Comparison of ENCODE assay signal across 8 cellular contexts in genomic region chr18:23135679-23136325, GRCh38. TPM values are rescaled to one million over a fixed set of nuclear protein-coding genes. Genes with fewer than 3 reads are reported as not detected.
DNase-seq lines count a peak whose midpoint lies in the region; ATAC-seq and TF ChIP-seq lines count a peak whose summit lies in the region.

No MANE protein-coding gene starts in this region.

- peaks cover 59% of the 10 kb centered on the region for H3K4me1 Mint-ChIP-seq in chondrocyte (ENCODE audit: low read depth)

- H3K4me3 ChIP-seq in GM12865 (ENCODE audit: low read depth, low read length) (peak overlapping the region; percentile 91), HFF-Myc (replicated peaks; ENCODE audit: low read depth, low read length) (peak overlapping the region; percentile 64), Panc1 (ENCODE audit: low read depth in 2 of 2, low read length in 2 of 2) (peak overlapping the region; percentile 69 to 91), right lobe of liver (peak overlapping the region; percentile 57 to 66 (median 60)), thymus (ENCODE audit: low read length) (peak overlapping the region; percentile 71)

- 0% methylated on average over 7 of the region's 112 CpGs for WGBS in right lobe of liver (ENCODE audit: insufficient coverage, low coverage, low lambda C conversion rate, missing lambda C conversion rate)
- WGBS in thymus: under 1% methylated on average over 112 of the region's 112 CpGs

- H3K4me1 ChIP-seq in Panc1 (ENCODE audit: control insufficient read depth, insufficient read depth, low read length) (peaks cover 57% of the 10 kb centered on the region), right lobe of liver (peaks cover 0 to 44% (median 14%) of the 10 kb centered on the region in 4 donors), thymus (ENCODE audit: control insufficient read depth, insufficient read depth, low read length) (peaks cover 15% of the 10 kb centered on the region)

- H3K9me3 ChIP-seq in Panc1 (ENCODE audit: control insufficient read depth, insufficient read depth, low read depth, low read length) (no peaks in the 10 kb centered on the region), right lobe of liver (no peaks in the 10 kb centered on the region), thymus (ENCODE audit: control insufficient read depth) (no peaks in the 10 kb centered on the region)

- CTCF ChIA-PET in Panc1 (lab: Charles Lee): interaction anchor here (1.9 kb wide), 1 partner anchor 104 kb away, joined by 4 read pairs; no protein-coding TSS in a partner anchor

- peak; percentile 53 for DNase-seq in GM12865 (ENCODE audit: low read depth)
- no peak for DNase-seq in HFF-Myc (ENCODE audit: extremely low read depth, low read depth)
- no peak for DNase-seq in Panc1 (ENCODE audit: low read depth, low spot score)
- no peak for DNase-seq in chondrocyte (ENCODE audit: low spot score)
- peak; percentile 55 to 68 (median 62) for DNase-seq in right lobe of liver
- DNase-seq in central memory CD4-positive, alpha-beta T cell: no peak
- DNase-seq in iPS-NIHi7 (ENCODE audit: extremely low spot score): no peak

- peak; percentile 16 for ATAC-seq in Panc1
- ATAC-seq in right lobe of liver: peak; percentile 1 to 42 (median 4)

- BruUV-seq in Panc1 (replicated peaks; lab: Mats Ljungman, UMichigan): no TSS peak

- H3K36me3 ChIP-seq in Panc1 (ENCODE audit: control insufficient read depth, insufficient read depth, low read length) (no peaks in the 10 kb centered on the region), right lobe of liver (no peaks in the 10 kb centered on the region), thymus (ENCODE audit: control insufficient read depth, insufficient read depth) (no peaks in the 10 kb centered on the region)

- H3K9me3 Mint-ChIP-seq in chondrocyte (ENCODE audit: low read depth): no peaks in the 10 kb centered on the region

- H3K4me3 Mint-ChIP-seq in chondrocyte (ENCODE audit: unreplicated experiment): peak overlapping the region; percentile 81

- H3K27me3 Mint-ChIP-seq in chondrocyte (ENCODE audit: low read depth): no peaks in the 10 kb centered on the region

- H3K27me3 ChIP-seq in Panc1 (ENCODE audit: control insufficient read depth, insufficient read depth, low read length) (no peaks in the 10 kb centered on the region), right lobe of liver (no peaks in the 10 kb centered on the region), thymus (ENCODE audit: control insufficient read depth, insufficient read depth) (peaks cover 50% of the 10 kb centered on the region)

- TF ChIP-seq CTCF in GM12865 (IDR thresholded peaks at IDR 0.05; ENCODE audit: insufficient read depth, low read depth, low read length, missing control alignments): no peak
- no peak for TF ChIP-seq CTCF in HFF-Myc (IDR thresholded peaks at IDR 0.05; ENCODE audit: low read depth, low read length, missing control alignments)
- TF ChIP-seq CTCF in Panc1 (IDR thresholded peaks at IDR 0.05): no peak
- no peak for TF ChIP-seq CTCF in chondrocyte (IDR thresholded peaks at IDR 0.05)
- TF ChIP-seq CTCF in right lobe of liver (IDR thresholded peaks at IDR 0.05): no peak

- no peak for TF ChIP-seq POLR2A in right lobe of liver (IDR thresholded peaks at IDR 0.05)

- intact Hi-C loops in Panc1 (cut with micrococcal nuclease; ENCODE audit: unreplicated experiment): loop anchor here (2.0 to 10.0 kb wide), 2 partner anchors 201 to 243 kb away; partner anchors contain the start of gene RBBP8
- intact Hi-C loops in right lobe of liver (cut with DNase I): loop anchor here (5.0 to 10.0 kb wide), 3 partner anchors 51 to 99 kb away; no protein-coding TSS in a partner anchor

- POLR2A ChIA-PET in Panc1 (lab: Charles Lee): interaction anchor here (0.6 kb wide), 1 partner anchor 30 kb away, joined by 8 read pairs; no protein-coding TSS in a partner anchor

- H3K27ac Mint-ChIP-seq in chondrocyte (ENCODE audit: unreplicated experiment): no peak overlapping the region

- H3K36me3 Mint-ChIP-seq in chondrocyte (ENCODE audit: low read depth): peaks cover 2% of the 10 kb centered on the region

- H3K27ac ChIP-seq in Panc1 (ENCODE audit: low read length): peak overlapping the region; percentile 92
- peak overlapping the region; percentile 88 to 92 (median 88) for H3K27ac ChIP-seq in right lobe of liver
- H3K27ac ChIP-seq in thymus (ENCODE audit: low read depth): peak overlapping the region; percentile 43

- in situ Hi-C loops in Panc1 (cut with HindIII; ENCODE audit: low pct_unique_long_range_greater_than_20kb, low sequenced_read_pairs): no loop called here

RNA-seq across cellular contexts. Expression of gene CABLES1, which starts 0.5 kb away (rescaled TPM):
- total RNA-seq in Panc1 (2021; ENCODE audit: unreplicated experiment): 66.4 TPM
- 43.4 TPM for polyA plus RNA-seq in Panc1 (2012; ENCODE audit: insufficient read length)
- 26.2 to 46.3 TPM (median 29.3 TPM) in 3 replicates for total RNA-seq in chondrocyte
- 10 to 100 TPM in 5 of 6 experiments, 1 to 10 TPM in 1; 7.4 to 21.5 (median 11.3) TPM for total RNA-seq in right lobe of liver
- polyA plus RNA-seq in thymus: 6.7 TPM

Comparison
In these comparisons a context has a peak if more than half of its experiments do, and no peak if none do; other contexts are left out.
1. DNase-seq: peak in GM12865 (single experiment) and right lobe of liver (3 of 3); none in HFF-Myc (single experiment), Panc1 (single experiment), chondrocyte (single experiment), central memory CD4-positive, alpha-beta T cell (single experiment) and iPS-NIHi7 (single experiment).
2. Peak in every context shown above with its lines, with median percentiles within 50 percentile points of each other: H3K4me3 ChIP-seq and H3K27ac ChIP-seq.